Comparison of ENCODE assay signal across 28 cellular contexts in genomic region chr2:166643980-166644379, GRCh38.
"Had no signal": no experiment of that assay in that cellular context is flagged by ENCODE, and none has a peak within 500 bp of the region (broad histone marks: within the 10 kb centered on the region; RNA-seq: fewer than 3 reads in every experiment).

No MANE protein-coding gene starts in this region.

- ATAC-seq: activated CD4-positive, alpha-beta T cell treated with anti-CD3 and anti-CD28 coated beads for 36 hours; activated CD4-positive, CD25-positive, alpha-beta regulatory T cell treated with anti-CD3 and anti-CD28 coated beads, Interleukin-2, amount 50 U/mL, for 24 hours; activated CD8-positive, alpha-beta T cell treated with anti-CD3 and anti-CD28 coated beads, Interleukin-2, amount 10 ng/mL, durations not matched to agents 7 days and 5 days; activated naive CD4-positive, alpha-beta T cell treated with anti-CD3 and anti-CD28 coated beads, Interleukin-2, amount 50 U/mL, for 72 hours; body of pancreas; WTC11 had no signal

- H3K4me3 ChIP-seq: adrenal gland, body of pancreas, breast epithelium, MG63, SJSA1 had no signal

- H3K4me1 ChIP-seq: adrenal gland, body of pancreas, breast epithelium, SJSA1 had no signal

- H3K36me3 ChIP-seq: adrenal gland, breast epithelium, MG63, SJSA1 had no signal

- H3K4me1 Mint-ChIP-seq: activated CD4-positive, alpha-beta T cell treated with anti-CD3 and anti-CD28 coated beads for 36 hours; activated CD4-positive, alpha-beta T cell treated with anti-CD3 and anti-CD28 coated beads, Interleukin-2, amount 10 ng/mL, durations not matched to agents 7 days and 5 days had no signal

- H3K27ac ChIP-seq: adrenal gland, body of pancreas, breast epithelium, SJSA1 had no signal

- H3K27ac Mint-ChIP-seq: activated CD4-positive, alpha-beta T cell treated with anti-CD3 and anti-CD28 coated beads for 36 hours; activated CD4-positive, alpha-beta T cell treated with anti-CD3 and anti-CD28 coated beads, Interleukin-2, amount 10 ng/mL, durations not matched to agents 7 days and 5 days; activated CD8-positive, alpha-beta T cell treated with anti-CD3 and anti-CD28 coated beads, Interleukin-2, amount 10 ng/mL, durations not matched to agents 7 days and 5 days; activated naive CD4-positive, alpha-beta T cell treated with anti-CD3 and anti-CD28 coated beads for 36 hours; activated naive CD4-positive, alpha-beta T cell treated with anti-CD3 and anti-CD28 coated beads, Interleukin-2, amount 50 U/mL, for 72 hours; activated T-cell treated with anti-CD3 and anti-CD28 coated beads, Interleukin-2, amount 50 U/mL, for 24 hours; T-helper 1 cell treated with Interleukin-12 subunit alpha and Interleukin-12 subunit beta and Interleukin-4 antibody, amounts not matched to agents 30 μg/mL and 1 μg/mL, for 36 hours; T-helper 2 cell treated with Interferon-gamma antibody and Interleukin-4, amounts not matched to agents 5 μg/mL and 100 μg/mL, for 36 hours; WTC11 had no signal

- H3K4me3 Mint-ChIP-seq: activated CD4-positive, alpha-beta T cell treated with anti-CD3 and anti-CD28 coated beads for 36 hours; activated CD4-positive, alpha-beta T cell treated with anti-CD3 and anti-CD28 coated beads, Interleukin-2, amount 10 ng/mL, durations not matched to agents 7 days and 5 days; activated CD8-positive, alpha-beta T cell treated with anti-CD3 and anti-CD28 coated beads, Interleukin-2, amount 10 ng/mL, durations not matched to agents 7 days and 5 days; activated naive CD4-positive, alpha-beta T cell treated with anti-CD3 and anti-CD28 coated beads for 36 hours; activated T-cell treated with anti-CD3 and anti-CD28 coated beads, Interleukin-2, amount 50 U/mL, for 24 hours; T-helper 1 cell treated with Interleukin-12 subunit alpha and Interleukin-12 subunit beta and Interleukin-4 antibody, amounts not matched to agents 30 μg/mL and 1 μg/mL, for 36 hours; T-helper 2 cell treated with Interferon-gamma antibody and Interleukin-4, amounts not matched to agents 5 μg/mL and 100 μg/mL, for 36 hours; WTC11 had no signal

- DNase-seq: activated CD4-positive, alpha-beta T cell treated with anti-CD3 and anti-CD28 coated beads for 36 hours; activated CD4-positive, alpha-beta T cell treated with anti-CD3 and anti-CD28 coated beads, Interleukin-2, amount 10 ng/mL, durations not matched to agents 7 days and 5 days; activated CD4-positive, alpha-beta T cell treated with anti-CD3 and anti-CD28 coated beads, Interleukin-2, amount 50 U/mL, for 48 hours; activated CD8-positive, alpha-beta T cell treated with anti-CD3 and anti-CD28 coated beads, Interleukin-2, amount 10 ng/mL, durations not matched to agents 7 days and 5 days; activated gamma-delta T cell treated with Interleukin-2 at 50 U/mL for 16 hours; activated naive CD4-positive, alpha-beta T cell treated with anti-CD3 and anti-CD28 coated beads for 36 hours; activated T-cell treated with anti-CD3 and anti-CD28 coated beads, Interleukin-2, amount 50 U/mL, for 24 hours; adrenal gland; body of pancreas; Kasumi-1; KG1; MG63; NCI-H1048; NCI-H1436; NCI-H1694; NCI-H1930; NCI-H2107; NCI-H345; NCI-H524 treated with DMSO at 0.1 percent for 48 hours; SHP77 treated with DMSO at 0.1 percent for 48 hours; SK-N-SH had no signal

- H3K9me3 ChIP-seq: adrenal gland, body of pancreas, breast epithelium, SJSA1, SK-N-SH had no signal

- H3K36me3 Mint-ChIP-seq: activated naive CD4-positive, alpha-beta T cell treated with anti-CD3 and anti-CD28 coated beads, Interleukin-2, amount 50 U/mL, for 72 hours had no signal

- H3K9me3 Mint-ChIP-seq: activated CD4-positive, alpha-beta T cell treated with anti-CD3 and anti-CD28 coated beads, Interleukin-2, amount 10 ng/mL, durations not matched to agents 7 days and 5 days; activated naive CD4-positive, alpha-beta T cell treated with anti-CD3 and anti-CD28 coated beads for 36 hours; activated T-cell treated with anti-CD3 and anti-CD28 coated beads, Interleukin-2, amount 50 U/mL, for 24 hours; T-helper 1 cell treated with Interleukin-12 subunit alpha and Interleukin-12 subunit beta and Interleukin-4 antibody, amounts not matched to agents 30 μg/mL and 1 μg/mL, for 36 hours; T-helper 2 cell treated with Interferon-gamma antibody and Interleukin-4, amounts not matched to agents 5 μg/mL and 100 μg/mL, for 36 hours had no signal

- H3K27me3 ChIP-seq: adrenal gland, body of pancreas, breast epithelium, MG63, SJSA1 had no signal

- H3K27me3 Mint-ChIP-seq: activated CD4-positive, alpha-beta T cell treated with anti-CD3 and anti-CD28 coated beads for 36 hours; activated CD4-positive, alpha-beta T cell treated with anti-CD3 and anti-CD28 coated beads, Interleukin-2, amount 10 ng/mL, durations not matched to agents 7 days and 5 days; activated T-cell treated with anti-CD3 and anti-CD28 coated beads, Interleukin-2, amount 50 U/mL, for 24 hours had no signal
